1 cellular context compared by ENCODE assay signal in the genomic region with DNA sequence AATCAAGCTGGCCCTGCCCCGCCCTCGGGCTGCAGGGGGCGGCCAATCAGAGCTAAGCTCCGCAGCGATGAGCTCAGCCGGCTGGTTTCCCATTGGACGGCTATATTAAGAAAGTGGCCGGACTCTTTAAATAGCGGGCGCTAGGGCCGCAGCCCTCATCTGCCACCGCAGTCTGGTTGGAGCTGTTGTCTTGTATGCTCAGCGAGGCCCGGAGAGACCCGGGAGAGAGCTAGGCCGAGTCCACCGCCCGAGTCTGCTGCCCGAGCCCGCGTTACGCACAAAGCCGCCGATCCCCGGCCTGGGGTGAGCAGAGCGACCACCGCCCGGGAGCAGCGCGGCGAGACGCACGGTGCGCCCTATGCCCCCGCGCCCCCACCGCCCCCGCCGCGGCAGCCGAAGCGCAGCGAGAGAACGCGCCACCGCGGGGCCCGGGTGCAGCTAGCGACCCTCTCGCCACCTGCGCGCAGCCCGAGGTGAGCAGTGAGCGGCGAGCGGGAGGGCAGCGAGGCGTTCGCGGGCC.
A peak's percentile ranks its signal among the peaks of the same experiment; 100 is the strongest.
TF ChIP-seq lines count a peak whose summit lies in the region.

A gene (plus strand): TSS at position 158 of the 520 bp plus-strand sequence. CDS start 392 bp downstream, outside the sequence.

TF ChIP-seq in HepG2, 621 proteins besides CTCF, POLR2A, EP300 and RAD21 (continued from another document and continues in another):
- TF ChIP-seq ZNF367 (CRISPR knock-in tag; IDR thresholded peaks at IDR 0.05; ENCODE audit: borderline replicate concordance) (no peak; the same call in none of the 2 replicates), BHLHE40 (IDR thresholded peaks at IDR 0.05; ENCODE audit: low read length) (peak; percentile 56), ZSCAN30 (CRISPR knock-in tag; IDR thresholded peaks at IDR 0.05) (no peak), CEBPB (IDR thresholded peaks at IDR 0.05; ENCODE audit: borderline replicate concordance, low read depth, low read length) (no peak), SOX5 (CRISPR knock-in tag; IDR thresholded peaks at IDR 0.05; ENCODE audit: borderline replicate concordance) (peak; percentile 48; the same call in 1 of the 2 replicates), CC2D1A (CRISPR knock-in tag; IDR thresholded peaks at IDR 0.05) (no peak), ZNF12 (CRISPR knock-in tag; IDR thresholded peaks at IDR 0.05) (peak; percentile 86), ZNF230 (CRISPR knock-in tag; IDR thresholded peaks at IDR 0.05) (no peak; the same call in 1 of the 2 replicates), ZNF354B (CRISPR knock-in tag; IDR thresholded peaks at IDR 0.05) (no peak), SALL2 (CRISPR knock-in tag; IDR thresholded peaks at IDR 0.05) (peak; percentile 98), ERF (CRISPR knock-in tag; IDR thresholded peaks at IDR 0.05) (peak; percentile 96), THYN1 (CRISPR knock-in tag; IDR thresholded peaks at IDR 0.05; ENCODE audit: borderline replicate concordance, low read depth) (0 out of 2 replicates have a peak, but pooled peaks have one; percentile 31), ZNF879 (CRISPR knock-in tag; IDR thresholded peaks at IDR 0.05) (peak; percentile 94), SNAI1 (CRISPR knock-in tag; IDR thresholded peaks at IDR 0.05; ENCODE audit: borderline replicate concordance) (peak; percentile 50; the same call in 1 of the 2 replicates), TCF7 (IDR thresholded peaks at IDR 0.05; ENCODE audit: low read depth) (no peak; the same call in 1 of the 2 replicates), MLLT10 (CRISPR knock-in tag; IDR thresholded peaks at IDR 0.05) (peak; percentile 85), RFXANK (CRISPR knock-in tag; IDR thresholded peaks at IDR 0.05) (peak; percentile 95), ZNF749 (CRISPR knock-in tag; IDR thresholded peaks at IDR 0.05; ENCODE audit: borderline replicate concordance) (peak; percentile 97), ZNF343 (CRISPR knock-in tag; IDR thresholded peaks at IDR 0.05) (peak; percentile 47; the same call in 1 of the 2 replicates), ZNF556 (CRISPR knock-in tag; IDR thresholded peaks at IDR 0.05; ENCODE audit: borderline replicate concordance) (peak; percentile 64; the same call in 1 of the 2 replicates), ZNF441 (CRISPR knock-in tag; IDR thresholded peaks at IDR 0.05; ENCODE audit: borderline replicate concordance) (peak; percentile 79), ZMYM3 (CRISPR knock-in tag; IDR thresholded peaks at IDR 0.05) (no peak), MBNL3 (CRISPR knock-in tag; conservative IDR thresholded peaks at IDR 0.05) (no peak), IRX3 (CRISPR knock-in tag; IDR thresholded peaks at IDR 0.05; ENCODE audit: borderline replicate concordance, low read depth) (peak; percentile 83), FIP1L1 (IDR thresholded peaks at IDR 0.05; ENCODE audit: borderline replicate concordance, insufficient read depth, low read depth, low read length) (0 out of 2 replicates have a peak, but pooled peaks have one; percentile 75), ZFY (CRISPR knock-in tag; IDR thresholded peaks at IDR 0.05) (peak; percentile 99), ZSCAN22 (CRISPR knock-in tag; IDR thresholded peaks at IDR 0.05) (peak; percentile 88), GATAD1 (CRISPR knock-in tag; IDR thresholded peaks at IDR 0.05) (peak; percentile 55; the same call in 1 of the 2 replicates), ZBTB3 (CRISPR knock-in tag; IDR thresholded peaks at IDR 0.05; ENCODE audit: borderline replicate concordance, low read depth) (no peak; the same call in 1 of the 2 replicates), ZNF570 (CRISPR knock-in tag; IDR thresholded peaks at IDR 0.05; ENCODE audit: borderline replicate concordance) (no peak), NR1H2 (CRISPR knock-in tag; IDR thresholded peaks at IDR 0.05; ENCODE audit: borderline replicate concordance, low read depth) (peak; percentile 87), ZKSCAN1 (IDR thresholded peaks at IDR 0.05; ENCODE audit: low read length) (peak; percentile 93), ZNF782 (CRISPR knock-in tag; IDR thresholded peaks at IDR 0.05; ENCODE audit: borderline replicate concordance) (peak; percentile 91; the same call in 1 of the 2 replicates), NFYB (CRISPR knock-in tag; IDR thresholded peaks at IDR 0.05) (peak; percentile 94)
- TF ChIP-seq, protein P1, sequence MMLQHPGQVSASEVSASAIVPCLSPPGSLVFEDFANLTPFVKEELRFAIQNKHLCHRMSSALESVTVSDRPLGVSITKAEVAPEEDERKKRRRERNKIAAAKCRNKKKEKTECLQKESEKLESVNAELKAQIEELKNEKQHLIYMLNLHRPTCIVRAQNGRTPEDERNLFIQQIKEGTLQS (CRISPR knock-in tag; IDR thresholded peaks at IDR 0.05): 0 out of 2 replicates have a peak, but pooled peaks have one; percentile 21
- TF ChIP-seq, protein P2, sequence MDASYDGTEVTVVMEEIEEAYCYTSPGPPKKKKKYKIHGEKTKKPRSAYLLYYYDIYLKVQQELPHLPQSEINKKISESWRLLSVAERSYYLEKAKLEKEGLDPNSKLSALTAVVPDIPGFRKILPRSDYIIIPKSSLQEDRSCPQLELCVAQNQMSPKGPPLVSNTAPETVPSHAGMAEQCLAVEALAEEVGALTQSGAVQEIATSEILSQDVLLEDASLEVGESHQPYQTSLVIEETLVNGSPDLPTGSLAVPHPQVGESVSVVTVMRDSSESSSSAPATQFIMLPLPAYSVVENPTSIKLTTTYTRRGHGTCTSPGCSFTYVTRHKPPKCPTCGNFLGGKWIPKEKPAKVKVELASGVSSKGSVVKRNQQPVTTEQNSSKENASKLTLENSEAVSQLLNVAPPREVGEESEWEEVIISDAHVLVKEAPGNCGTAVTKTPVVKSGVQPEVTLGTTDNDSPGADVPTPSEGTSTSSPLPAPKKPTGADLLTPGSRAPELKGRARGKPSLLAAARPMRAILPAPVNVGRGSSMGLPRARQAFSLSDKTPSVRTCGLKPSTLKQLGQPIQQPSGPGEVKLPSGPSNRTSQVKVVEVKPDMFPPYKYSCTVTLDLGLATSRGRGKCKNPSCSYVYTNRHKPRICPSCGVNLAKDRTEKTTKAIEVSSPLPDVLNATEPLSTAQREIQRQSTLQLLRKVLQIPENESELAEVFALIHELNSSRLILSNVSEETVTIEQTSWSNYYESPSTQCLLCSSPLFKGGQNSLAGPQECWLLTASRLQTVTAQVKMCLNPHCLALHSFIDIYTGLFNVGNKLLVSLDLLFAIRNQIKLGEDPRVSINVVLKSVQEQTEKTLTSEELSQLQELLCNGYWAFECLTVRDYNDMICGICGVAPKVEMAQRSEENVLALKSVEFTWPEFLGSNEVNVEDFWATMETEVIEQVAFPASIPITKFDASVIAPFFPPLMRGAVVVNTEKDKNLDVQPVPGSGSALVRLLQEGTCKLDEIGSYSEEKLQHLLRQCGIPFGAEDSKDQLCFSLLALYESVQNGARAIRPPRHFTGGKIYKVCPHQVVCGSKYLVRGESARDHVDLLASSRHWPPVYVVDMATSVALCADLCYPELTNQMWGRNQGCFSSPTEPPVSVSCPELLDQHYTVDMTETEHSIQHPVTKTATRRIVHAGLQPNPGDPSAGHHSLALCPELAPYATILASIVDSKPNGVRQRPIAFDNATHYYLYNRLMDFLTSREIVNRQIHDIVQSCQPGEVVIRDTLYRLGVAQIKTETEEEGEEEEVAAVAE (CRISPR knock-in tag; IDR thresholded peaks at IDR 0.05; ENCODE audit: borderline replicate concordance): no peak
- TF ChIP-seq, protein P3, sequence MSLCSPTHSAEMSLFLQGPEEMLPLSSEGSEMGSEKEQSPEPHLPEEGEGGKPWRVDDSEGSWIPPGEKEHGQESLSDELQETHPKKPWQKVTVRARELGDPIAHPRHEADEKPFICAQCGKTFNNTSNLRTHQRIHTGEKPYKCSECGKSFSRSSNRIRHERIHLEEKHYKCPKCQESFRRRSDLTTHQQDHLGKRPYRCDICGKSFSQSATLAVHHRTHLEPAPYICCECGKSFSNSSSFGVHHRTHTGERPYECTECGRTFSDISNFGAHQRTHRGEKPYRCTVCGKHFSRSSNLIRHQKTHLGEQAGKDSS (CRISPR knock-in tag; IDR thresholded peaks at IDR 0.05; ENCODE audit: borderline replicate concordance, low read depth): peak; percentile 89
- TF ChIP-seq, protein P4, sequence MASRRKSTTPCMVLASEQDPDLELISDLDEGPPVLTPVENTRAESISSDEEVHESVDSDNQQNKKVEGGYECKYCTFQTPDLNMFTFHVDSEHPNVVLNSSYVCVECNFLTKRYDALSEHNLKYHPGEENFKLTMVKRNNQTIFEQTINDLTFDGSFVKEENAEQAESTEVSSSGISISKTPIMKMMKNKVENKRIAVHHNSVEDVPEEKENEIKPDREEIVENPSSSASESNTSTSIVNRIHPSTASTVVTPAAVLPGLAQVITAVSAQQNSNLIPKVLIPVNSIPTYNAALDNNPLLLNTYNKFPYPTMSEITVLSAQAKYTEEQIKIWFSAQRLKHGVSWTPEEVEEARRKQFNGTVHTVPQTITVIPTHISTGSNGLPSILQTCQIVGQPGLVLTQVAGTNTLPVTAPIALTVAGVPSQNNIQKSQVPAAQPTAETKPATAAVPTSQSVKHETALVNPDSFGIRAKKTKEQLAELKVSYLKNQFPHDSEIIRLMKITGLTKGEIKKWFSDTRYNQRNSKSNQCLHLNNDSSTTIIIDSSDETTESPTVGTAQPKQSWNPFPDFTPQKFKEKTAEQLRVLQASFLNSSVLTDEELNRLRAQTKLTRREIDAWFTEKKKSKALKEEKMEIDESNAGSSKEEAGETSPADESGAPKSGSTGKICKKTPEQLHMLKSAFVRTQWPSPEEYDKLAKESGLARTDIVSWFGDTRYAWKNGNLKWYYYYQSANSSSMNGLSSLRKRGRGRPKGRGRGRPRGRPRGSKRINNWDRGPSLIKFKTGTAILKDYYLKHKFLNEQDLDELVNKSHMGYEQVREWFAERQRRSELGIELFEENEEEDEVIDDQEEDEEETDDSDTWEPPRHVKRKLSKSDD (CRISPR knock-in tag; IDR thresholded peaks at IDR 0.05; ENCODE audit: low read depth): no peak; the same call in none of the 2 replicates
- TF ChIP-seq, protein P5, sequence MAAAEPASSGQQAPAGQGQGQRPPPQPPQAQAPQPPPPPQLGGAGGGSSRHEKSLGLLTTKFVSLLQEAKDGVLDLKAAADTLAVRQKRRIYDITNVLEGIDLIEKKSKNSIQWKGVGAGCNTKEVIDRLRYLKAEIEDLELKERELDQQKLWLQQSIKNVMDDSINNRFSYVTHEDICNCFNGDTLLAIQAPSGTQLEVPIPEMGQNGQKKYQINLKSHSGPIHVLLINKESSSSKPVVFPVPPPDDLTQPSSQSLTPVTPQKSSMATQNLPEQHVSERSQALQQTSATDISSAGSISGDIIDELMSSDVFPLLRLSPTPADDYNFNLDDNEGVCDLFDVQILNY (CRISPR knock-in tag; conservative IDR thresholded peaks at IDR 0.05): peak; percentile 68; the same call in 1 of the 2 replicates
- TF ChIP-seq, protein P6, sequence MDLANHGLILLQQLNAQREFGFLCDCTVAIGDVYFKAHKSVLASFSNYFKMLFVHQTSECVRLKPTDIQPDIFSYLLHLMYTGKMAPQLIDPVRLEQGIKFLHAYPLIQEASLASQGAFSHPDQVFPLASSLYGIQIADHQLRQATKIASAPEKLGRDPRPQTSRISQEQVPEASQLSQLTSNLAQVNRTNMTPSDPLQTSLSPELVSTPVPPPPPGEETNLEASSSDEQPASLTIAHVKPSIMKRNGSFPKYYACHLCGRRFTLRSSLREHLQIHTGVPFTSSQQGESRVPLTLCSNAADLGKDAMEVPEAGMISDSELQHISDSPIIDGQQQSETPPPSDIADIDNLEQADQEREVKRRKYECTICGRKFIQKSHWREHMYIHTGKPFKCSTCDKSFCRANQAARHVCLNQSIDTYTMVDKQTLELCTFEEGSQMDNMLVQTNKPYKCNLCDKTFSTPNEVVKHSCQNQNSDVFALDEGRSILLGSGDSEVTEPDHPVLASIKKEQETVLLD (CRISPR knock-in tag; IDR thresholded peaks at IDR 0.05; ENCODE audit: low read depth): peak; percentile 67
- TF ChIP-seq, protein P7, sequence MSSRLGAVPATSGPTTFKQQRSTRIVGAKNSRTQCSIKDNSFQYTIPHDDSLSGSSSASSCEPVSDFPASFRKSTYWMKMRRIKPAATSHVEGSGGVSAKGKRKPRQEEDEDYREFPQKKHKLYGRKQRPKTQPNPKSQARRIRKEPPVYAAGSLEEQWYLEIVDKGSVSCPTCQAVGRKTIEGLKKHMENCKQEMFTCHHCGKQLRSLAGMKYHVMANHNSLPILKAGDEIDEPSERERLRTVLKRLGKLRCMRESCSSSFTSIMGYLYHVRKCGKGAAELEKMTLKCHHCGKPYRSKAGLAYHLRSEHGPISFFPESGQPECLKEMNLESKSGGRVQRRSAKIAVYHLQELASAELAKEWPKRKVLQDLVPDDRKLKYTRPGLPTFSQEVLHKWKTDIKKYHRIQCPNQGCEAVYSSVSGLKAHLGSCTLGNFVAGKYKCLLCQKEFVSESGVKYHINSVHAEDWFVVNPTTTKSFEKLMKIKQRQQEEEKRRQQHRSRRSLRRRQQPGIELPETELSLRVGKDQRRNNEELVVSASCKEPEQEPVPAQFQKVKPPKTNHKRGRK (CRISPR knock-in tag; IDR thresholded peaks at IDR 0.05): no peak
- TF ChIP-seq, protein P8, sequence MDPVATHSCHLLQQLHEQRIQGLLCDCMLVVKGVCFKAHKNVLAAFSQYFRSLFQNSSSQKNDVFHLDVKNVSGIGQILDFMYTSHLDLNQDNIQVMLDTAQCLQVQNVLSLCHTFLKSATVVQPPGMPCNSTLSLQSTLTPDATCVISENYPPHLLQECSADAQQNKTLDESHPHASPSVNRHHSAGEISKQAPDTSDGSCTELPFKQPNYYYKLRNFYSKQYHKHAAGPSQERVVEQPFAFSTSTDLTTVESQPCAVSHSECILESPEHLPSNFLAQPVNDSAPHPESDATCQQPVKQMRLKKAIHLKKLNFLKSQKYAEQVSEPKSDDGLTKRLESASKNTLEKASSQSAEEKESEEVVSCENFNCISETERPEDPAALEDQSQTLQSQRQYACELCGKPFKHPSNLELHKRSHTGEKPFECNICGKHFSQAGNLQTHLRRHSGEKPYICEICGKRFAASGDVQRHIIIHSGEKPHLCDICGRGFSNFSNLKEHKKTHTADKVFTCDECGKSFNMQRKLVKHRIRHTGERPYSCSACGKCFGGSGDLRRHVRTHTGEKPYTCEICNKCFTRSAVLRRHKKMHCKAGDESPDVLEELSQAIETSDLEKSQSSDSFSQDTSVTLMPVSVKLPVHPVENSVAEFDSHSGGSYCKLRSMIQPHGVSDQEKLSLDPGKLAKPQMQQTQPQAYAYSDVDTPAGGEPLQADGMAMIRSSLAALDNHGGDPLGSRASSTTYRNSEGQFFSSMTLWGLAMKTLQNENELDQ (CRISPR knock-in tag; IDR thresholded peaks at IDR 0.05; ENCODE audit: borderline replicate concordance): no peak
- TF ChIP-seq, protein P9, sequence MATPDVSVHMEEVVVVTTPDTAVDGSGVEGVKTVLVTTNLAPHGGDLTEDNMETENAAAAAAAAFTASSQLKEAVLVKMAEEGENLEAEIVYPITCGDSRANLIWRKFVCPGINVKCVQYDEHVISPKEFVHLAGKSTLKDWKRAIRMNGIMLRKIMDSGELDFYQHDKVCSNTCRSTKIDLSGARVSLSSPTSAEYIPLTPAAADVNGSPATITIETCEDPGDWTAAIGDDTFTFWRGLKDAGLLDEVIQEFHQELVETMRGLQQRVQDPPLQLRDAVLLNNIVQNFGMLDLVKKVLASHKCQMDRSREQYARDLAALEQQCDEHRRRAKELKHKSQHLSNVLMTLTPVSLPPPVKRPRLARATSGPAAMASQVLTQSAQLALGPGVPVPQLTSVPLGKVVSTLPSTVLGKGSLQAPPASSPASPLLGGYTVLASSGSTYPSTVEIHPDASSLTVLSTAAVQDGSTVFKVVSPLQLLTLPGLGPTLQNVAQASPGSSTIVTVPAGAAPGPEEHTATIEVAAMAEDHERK (CRISPR knock-in tag; IDR thresholded peaks at IDR 0.05; ENCODE audit: low read depth): no peak
